Comparison of ENCODE assay signal across 1 cellular context in the genomic region with DNA sequence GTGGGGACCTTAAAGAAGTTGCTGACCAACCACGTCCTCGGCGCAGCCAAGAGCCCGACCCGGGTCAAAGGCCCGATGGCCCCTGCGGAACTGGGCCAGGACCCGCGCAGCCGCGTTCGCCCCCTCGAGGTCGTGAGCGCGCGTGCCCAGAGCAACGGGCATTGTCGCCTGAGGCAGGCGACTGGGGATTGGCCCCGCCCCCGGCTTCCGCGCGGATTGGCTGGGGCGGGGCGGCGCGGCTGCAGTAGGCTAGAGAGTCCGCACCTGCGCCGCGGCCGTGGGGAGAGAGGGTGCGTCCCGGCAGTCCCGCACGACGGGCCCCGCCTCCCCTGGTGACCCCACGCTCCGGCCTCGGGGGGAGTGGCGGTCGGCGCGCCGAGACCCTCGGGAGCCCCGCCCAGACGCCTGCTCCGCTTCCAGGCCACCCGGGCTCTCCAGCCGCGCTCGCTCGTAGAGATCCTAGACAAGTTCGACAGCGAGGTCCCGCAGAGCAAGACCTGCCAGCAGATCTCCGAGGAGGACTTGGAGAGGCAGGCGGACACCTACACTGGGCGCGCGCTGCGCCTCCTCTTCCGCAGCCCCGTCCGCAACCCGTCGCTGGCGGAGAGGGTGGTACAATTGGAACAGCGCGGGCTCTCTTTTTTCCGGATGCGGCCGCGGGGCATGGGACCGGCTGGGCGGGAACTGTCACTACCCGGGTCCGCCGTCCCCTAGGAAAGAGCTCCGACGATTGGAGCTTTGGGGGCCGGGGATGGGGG.
A peak's percentile ranks its signal among the peaks of the same experiment; 100 is the strongest.
TF ChIP-seq lines count a peak whose summit lies in the region.

No MANE protein-coding gene starts in this region.

TF ChIP-seq in HepG2, 621 proteins besides CTCF, POLR2A, EP300 and RAD21 (continued from another document and continues in another):
- TF ChIP-seq PLSCR1 (CRISPR knock-in tag; IDR thresholded peaks at IDR 0.05; ENCODE audit: borderline replicate concordance) (no peak), ZNF563 (CRISPR knock-in tag; IDR thresholded peaks at IDR 0.05) (no peak; the same call in 1 of the 2 replicates), CREB3 (CRISPR knock-in tag; IDR thresholded peaks at IDR 0.05) (peak; percentile 63; the same call in 1 of the 2 replicates), ZNF644 (CRISPR knock-in tag; IDR thresholded peaks at IDR 0.05; ENCODE audit: low read depth) (no peak), IKZF4 (CRISPR knock-in tag; IDR thresholded peaks at IDR 0.05; ENCODE audit: borderline replicate concordance, low read depth, not compliant biosample characterization) (no peak), RARG (CRISPR knock-in tag; IDR thresholded peaks at IDR 0.05; ENCODE audit: low read depth) (no peak), SRY (CRISPR knock-in tag; IDR thresholded peaks at IDR 0.05) (peak; percentile 92), ZNF44 (CRISPR knock-in tag; IDR thresholded peaks at IDR 0.05) (no peak), ZNF670 (CRISPR knock-in tag; IDR thresholded peaks at IDR 0.05; ENCODE audit: borderline replicate concordance) (no peak), ZNF17 (CRISPR knock-in tag; IDR thresholded peaks at IDR 0.05) (no peak), ZNF546 (CRISPR knock-in tag; conservative IDR thresholded peaks at IDR 0.05) (no peak), MAZ (IDR thresholded peaks at IDR 0.05; ENCODE audit: borderline replicate concordance, low read depth, low read length) (no peak), MAZ (CRISPR knock-in tag; IDR thresholded peaks at IDR 0.05; ENCODE audit: low read depth) (peak; percentile 58), PHF8 (CRISPR knock-in tag; IDR thresholded peaks at IDR 0.05) (peak; percentile 71), ZNF781 (CRISPR knock-in tag; IDR thresholded peaks at IDR 0.05; ENCODE audit: borderline replicate concordance, not compliant biosample characterization) (no peak), ZNF816 (CRISPR knock-in tag; IDR thresholded peaks at IDR 0.05; ENCODE audit: borderline replicate concordance) (peak; percentile 90; the same call in 1 of the 2 replicates), KIAA2018 (CRISPR knock-in tag; IDR thresholded peaks at IDR 0.05; ENCODE audit: borderline replicate concordance) (no peak), ATF7-NPFF (CRISPR knock-in tag; IDR thresholded peaks at IDR 0.05; ENCODE audit: low read depth) (peak; percentile 56), GPN1 (CRISPR knock-in tag; IDR thresholded peaks at IDR 0.05; ENCODE audit: borderline replicate concordance) (no peak), STAT5B (CRISPR knock-in tag; IDR thresholded peaks at IDR 0.05) (no peak), ZBTB21 (CRISPR knock-in tag; IDR thresholded peaks at IDR 0.05) (no peak), ZBED4 (CRISPR knock-in tag; IDR thresholded peaks at IDR 0.05; ENCODE audit: borderline replicate concordance) (peak; percentile 97), ADNP (CRISPR knock-in tag; IDR thresholded peaks at IDR 0.05) (no peak), TAF1 (CRISPR knock-in tag; IDR thresholded peaks at IDR 0.05) (peak; percentile 53; the same call in 1 of the 2 replicates), ZNF468 (CRISPR knock-in tag; IDR thresholded peaks at IDR 0.05) (no peak; the same call in 1 of the 2 replicates), NAIF1 (CRISPR knock-in tag; IDR thresholded peaks at IDR 0.05; ENCODE audit: borderline replicate concordance) (peak; percentile 55; the same call in 1 of the 2 replicates), ZNF224 (CRISPR knock-in tag; IDR thresholded peaks at IDR 0.05) (peak; percentile 85; the same call in 1 of the 2 replicates), ZC3H13 (CRISPR knock-in tag; IDR thresholded peaks at IDR 0.05) (no peak), SPEN (CRISPR knock-in tag; IDR thresholded peaks at IDR 0.05; ENCODE audit: low read depth) (peak; percentile 18; the same call in 1 of the 2 replicates), PAWR (CRISPR knock-in tag; IDR thresholded peaks at IDR 0.05; ENCODE audit: borderline replicate concordance) (no peak), RELA (CRISPR knock-in tag; IDR thresholded peaks at IDR 0.05) (no peak), MIER3 (CRISPR knock-in tag; IDR thresholded peaks at IDR 0.05; ENCODE audit: borderline replicate concordance) (no peak)
- TF ChIP-seq, protein P1, sequence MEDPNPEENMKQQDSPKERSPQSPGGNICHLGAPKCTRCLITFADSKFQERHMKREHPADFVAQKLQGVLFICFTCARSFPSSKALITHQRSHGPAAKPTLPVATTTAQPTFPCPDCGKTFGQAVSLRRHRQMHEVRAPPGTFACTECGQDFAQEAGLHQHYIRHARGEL (CRISPR knock-in tag; IDR thresholded peaks at IDR 0.05) = no peak
- TF ChIP-seq, protein P2, sequence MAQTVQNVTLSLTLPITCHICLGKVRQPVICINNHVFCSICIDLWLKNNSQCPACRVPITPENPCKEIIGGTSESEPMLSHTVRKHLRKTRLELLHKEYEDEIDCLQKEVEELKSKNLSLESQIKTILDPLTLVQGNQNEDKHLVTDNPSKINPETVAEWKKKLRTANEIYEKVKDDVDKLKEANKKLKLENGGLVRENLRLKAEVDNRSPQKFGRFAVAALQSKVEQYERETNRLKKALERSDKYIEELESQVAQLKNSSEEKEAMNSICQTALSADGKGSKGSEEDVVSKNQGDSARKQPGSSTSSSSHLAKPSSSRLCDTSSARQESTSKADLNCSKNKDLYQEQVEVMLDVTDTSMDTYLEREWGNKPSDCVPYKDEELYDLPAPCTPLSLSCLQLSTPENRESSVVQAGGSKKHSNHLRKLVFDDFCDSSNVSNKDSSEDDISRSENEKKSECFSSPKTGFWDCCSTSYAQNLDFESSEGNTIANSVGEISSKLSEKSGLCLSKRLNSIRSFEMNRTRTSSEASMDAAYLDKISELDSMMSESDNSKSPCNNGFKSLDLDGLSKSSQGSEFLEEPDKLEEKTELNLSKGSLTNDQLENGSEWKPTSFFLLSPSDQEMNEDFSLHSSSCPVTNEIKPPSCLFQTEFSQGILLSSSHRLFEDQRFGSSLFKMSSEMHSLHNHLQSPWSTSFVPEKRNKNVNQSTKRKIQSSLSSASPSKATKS (CRISPR knock-in tag; IDR thresholded peaks at IDR 0.05) = no peak
- TF ChIP-seq, protein P3, sequence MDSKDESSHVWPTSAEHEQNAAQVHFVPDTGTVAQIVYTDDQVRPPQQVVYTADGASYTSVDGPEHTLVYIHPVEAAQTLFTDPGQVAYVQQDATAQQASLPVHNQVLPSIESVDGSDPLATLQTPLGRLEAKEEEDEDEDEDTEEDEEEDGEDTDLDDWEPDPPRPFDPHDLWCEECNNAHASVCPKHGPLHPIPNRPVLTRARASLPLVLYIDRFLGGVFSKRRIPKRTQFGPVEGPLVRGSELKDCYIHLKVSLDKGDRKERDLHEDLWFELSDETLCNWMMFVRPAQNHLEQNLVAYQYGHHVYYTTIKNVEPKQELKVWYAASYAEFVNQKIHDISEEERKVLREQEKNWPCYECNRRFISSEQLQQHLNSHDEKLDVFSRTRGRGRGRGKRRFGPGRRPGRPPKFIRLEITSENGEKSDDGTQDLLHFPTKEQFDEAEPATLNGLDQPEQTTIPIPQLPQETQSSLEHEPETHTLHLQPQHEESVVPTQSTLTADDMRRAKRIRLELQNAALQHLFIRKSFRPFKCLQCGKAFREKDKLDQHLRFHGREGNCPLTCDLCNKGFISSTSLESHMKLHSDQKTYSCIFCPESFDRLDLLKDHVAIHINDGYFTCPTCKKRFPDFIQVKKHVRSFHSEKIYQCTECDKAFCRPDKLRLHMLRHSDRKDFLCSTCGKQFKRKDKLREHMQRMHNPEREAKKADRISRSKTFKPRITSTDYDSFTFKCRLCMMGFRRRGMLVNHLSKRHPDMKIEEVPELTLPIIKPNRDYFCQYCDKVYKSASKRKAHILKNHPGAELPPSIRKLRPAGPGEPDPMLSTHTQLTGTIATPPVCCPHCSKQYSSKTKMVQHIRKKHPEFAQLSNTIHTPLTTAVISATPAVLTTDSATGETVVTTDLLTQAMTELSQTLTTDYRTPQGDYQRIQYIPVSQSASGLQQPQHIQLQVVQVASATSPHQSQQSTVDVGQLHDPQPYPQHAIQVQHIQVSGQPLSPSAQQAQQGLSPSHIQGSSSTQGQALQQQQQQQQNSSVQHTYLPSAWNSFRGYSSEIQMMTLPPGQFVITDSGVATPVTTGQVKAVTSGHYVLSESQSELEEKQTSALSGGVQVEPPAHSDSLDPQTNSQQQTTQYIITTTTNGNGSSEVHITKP (CRISPR knock-in tag; IDR thresholded peaks at IDR 0.05; ENCODE audit: low read depth) = no peak
